ENCODE assay signal across 1 cellular context in the genomic region with DNA sequence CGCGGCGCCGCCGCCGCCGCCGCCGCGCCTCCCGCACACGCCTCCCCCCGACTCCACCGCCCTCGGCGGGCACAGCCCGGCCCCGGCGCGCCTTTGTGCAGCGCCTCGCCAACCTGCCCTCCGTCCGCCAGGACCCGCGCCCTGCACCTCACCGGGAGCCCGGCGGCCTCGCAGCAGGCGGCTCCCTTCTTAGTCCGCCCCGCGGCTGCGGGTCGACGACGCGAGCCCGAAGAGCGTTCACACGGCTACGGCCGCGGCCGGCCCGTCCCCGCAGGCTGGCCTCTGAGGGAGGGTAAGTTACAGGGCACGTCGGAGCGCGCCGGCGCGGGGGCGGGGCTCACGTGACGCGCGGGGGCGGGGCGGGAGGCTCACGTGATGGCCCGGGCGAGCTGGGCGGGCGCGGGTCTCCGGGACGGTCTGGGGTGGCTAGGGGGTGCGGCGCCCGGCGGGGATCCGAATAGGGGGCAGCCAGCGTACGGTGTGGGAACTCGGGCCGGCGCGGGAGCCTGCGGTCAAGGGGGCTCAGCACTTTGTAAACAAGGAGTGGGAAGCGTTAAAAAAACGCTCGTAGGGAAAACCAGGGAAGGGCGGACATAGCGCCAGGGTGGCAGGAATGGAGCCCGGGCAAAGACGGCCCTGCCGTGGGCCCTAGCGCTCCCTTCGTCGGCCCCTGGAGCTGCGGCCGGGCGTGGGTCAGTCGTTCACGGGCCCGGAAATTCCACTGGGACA.
TF ChIP-seq lines count a peak whose summit lies in the region.

Gene ARHGAP12, minus strand, starts transcription at position 301 of the 729 bp plus-strand sequence. CDS start 19,976 bp downstream, outside the sequence.

TF ChIP-seq in IMR-90, 13 proteins besides CTCF, POLR2A, EP300 and RAD21:
- TF ChIP-seq FOS (IDR thresholded peaks at IDR 0.05; ENCODE audit: low read depth, low read length): 0 out of 2 replicates have a peak, but pooled peaks have one; percentile 45
- TF ChIP-seq, protein P1, sequence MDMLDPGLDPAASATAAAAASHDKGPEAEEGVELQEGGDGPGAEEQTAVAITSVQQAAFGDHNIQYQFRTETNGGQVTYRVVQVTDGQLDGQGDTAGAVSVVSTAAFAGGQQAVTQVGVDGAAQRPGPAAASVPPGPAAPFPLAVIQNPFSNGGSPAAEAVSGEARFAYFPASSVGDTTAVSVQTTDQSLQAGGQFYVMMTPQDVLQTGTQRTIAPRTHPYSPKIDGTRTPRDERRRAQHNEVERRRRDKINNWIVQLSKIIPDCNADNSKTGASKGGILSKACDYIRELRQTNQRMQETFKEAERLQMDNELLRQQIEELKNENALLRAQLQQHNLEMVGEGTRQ (IDR thresholded peaks at IDR 0.05; ENCODE audit: low read depth, low read length): peak; percentile 97
- TF ChIP-seq RFX5 (IDR thresholded peaks at IDR 0.05; ENCODE audit: low read depth, low read length): no peak
- TF ChIP-seq BHLHE40 (IDR thresholded peaks at IDR 0.05; ENCODE audit: low read depth, low read length): peak; percentile 94
- 0 out of 2 replicates have a peak, but pooled peaks have one; percentile 49 for TF ChIP-seq MXI1 (IDR thresholded peaks at IDR 0.05; ENCODE audit: borderline replicate concordance, low read depth, low read length)
- TF ChIP-seq MAZ (IDR thresholded peaks at IDR 0.05; ENCODE audit: borderline replicate concordance, low read depth, low read length): peak; percentile 64; the same call in 1 of the 2 replicates
- TF ChIP-seq CHD1 (IDR thresholded peaks at IDR 0.05; ENCODE audit: low read depth, low read length): no peak
TF ChIP-seq in IMR-90: peak in this region for 5.
